In the genomic region with DNA sequence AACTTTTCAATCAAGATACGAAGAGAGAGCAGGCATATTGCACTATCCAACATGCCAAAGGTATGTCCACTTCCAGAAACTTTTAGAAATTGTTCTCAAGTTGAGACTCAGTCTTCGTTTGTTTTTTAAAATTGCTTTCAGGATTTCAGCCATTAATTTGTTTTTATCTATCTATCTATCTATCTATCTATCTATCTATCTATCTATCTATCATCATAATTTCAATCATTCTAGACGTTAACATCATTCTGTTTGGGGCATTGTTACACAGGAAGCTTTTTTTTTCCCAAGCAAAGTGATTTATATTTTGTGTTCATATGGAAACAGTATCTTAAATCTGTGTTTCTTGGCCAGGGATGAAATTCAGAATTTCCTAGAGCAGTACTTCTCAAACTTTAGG, we compare ENCODE assay signal across 27 cellular contexts. TPM values are rescaled to one million over a fixed set of nuclear protein-coding genes. Genes with fewer than 3 reads are reported as not detected.
DNase-seq lines count a peak whose midpoint lies in the region; ATAC-seq and TF ChIP-seq lines count a peak whose summit lies in the region.
"Had no signal": no experiment of that assay in that cellular context is flagged by ENCODE, and none has a peak within 500 bp of the region (broad histone marks: within the 10 kb centered on the region; RNA-seq: fewer than 3 reads in every experiment).

No MANE protein-coding gene starts in this region.

- no peaks in the 10 kb centered on the region for H3K79me2 ChIP-seq in OCI-LY1 (ENCODE audit: insufficient read depth, low read length)

- H3K27ac Mint-ChIP-seq in activated naive CD4-positive, alpha-beta T cell treated with anti-CD3 and anti-CD28 coated beads, Interleukin-2, amount 50 U/mL, for 24 hours = peak overlapping the region; percentile 78
- H3K27ac Mint-ChIP-seq in activated naive CD8-positive, alpha-beta T cell treated with anti-CD3 and anti-CD28 coated beads, Interleukin-2, amount 10 ng/mL, durations not matched to agents 7 days and 5 days = peak overlapping the region; percentile 58
- H3K27ac Mint-ChIP-seq in stimulated activated effector memory CD8-positive, alpha-beta T cell treated with anti-CD3 and anti-CD28 coated beads, Interleukin-12 subunit alpha, Interleukin-12 subunit beta, amount 100 ng/mL, for 72 hours = peak overlapping the region; percentile 64

- ATAC-seq in activated naive CD8-positive, alpha-beta T cell treated with anti-CD3 and anti-CD28 coated beads, Interleukin-2, amount 10 ng/mL, durations not matched to agents 7 days and 5 days (ENCODE audit: low read depth) = no peak
- no peak for ATAC-seq in stimulated activated effector memory CD8-positive, alpha-beta T cell treated with anti-CD3 and anti-CD28 coated beads, Interleukin-12 subunit alpha, Interleukin-12 subunit beta, amount 100 ng/mL, for 72 hours
- ATAC-seq in HG03342 (IDR thresholded peaks at IDR 0.05; ENCODE audit: unreplicated experiment) = no peak
- ATAC-seq: body of pancreas, gastrocnemius medialis, left colon had no signal

- no peaks in the 10 kb centered on the region for H3K27me3 Mint-ChIP-seq in activated naive CD4-positive, alpha-beta T cell treated with anti-CD3 and anti-CD28 coated beads, Interleukin-2, amount 50 U/mL, for 24 hours
- no peaks in the 10 kb centered on the region for H3K27me3 Mint-ChIP-seq in activated naive CD8-positive, alpha-beta T cell treated with anti-CD3 and anti-CD28 coated beads, Interleukin-2, amount 10 ng/mL, durations not matched to agents 7 days and 5 days

- H4K20me1 ChIP-seq in OCI-LY1 (ENCODE audit: insufficient read depth, low read length) = no peaks in the 10 kb centered on the region

- H3K4me1 Mint-ChIP-seq in activated naive CD4-positive, alpha-beta T cell treated with anti-CD3 and anti-CD28 coated beads, Interleukin-2, amount 50 U/mL, for 24 hours = peaks cover 81% of the 10 kb centered on the region
- peaks cover 65% of the 10 kb centered on the region for H3K4me1 Mint-ChIP-seq in activated naive CD8-positive, alpha-beta T cell treated with anti-CD3 and anti-CD28 coated beads, Interleukin-2, amount 10 ng/mL, durations not matched to agents 7 days and 5 days
- peaks cover 63% of the 10 kb centered on the region for H3K4me1 Mint-ChIP-seq in stimulated activated effector memory CD8-positive, alpha-beta T cell treated with anti-CD3 and anti-CD28 coated beads, Interleukin-12 subunit alpha, Interleukin-12 subunit beta, amount 100 ng/mL, for 72 hours

- H3K4me1 ChIP-seq in OCI-LY1 (ENCODE audit: insufficient read depth, low read length, severe bottlenecking) = peaks cover 78% of the 10 kb centered on the region
- H3K4me1 ChIP-seq: body of pancreas, prostate gland had no signal

- no peaks in the 10 kb centered on the region for H3F3A ChIP-seq in OCI-LY1 (ENCODE audit: insufficient read depth, low read length)

- DNase-seq in activated naive CD4-positive, alpha-beta T cell (lab: John Stamatoyannopoulos, UW) = no peak
- no peak for DNase-seq in activated naive CD8-positive, alpha-beta T cell treated with anti-CD3 and anti-CD28 coated beads, Interleukin-2, amount 10 ng/mL, durations not matched to agents 7 days and 5 days
- DNase-seq in stimulated activated effector memory CD8-positive, alpha-beta T cell treated with anti-CD3 and anti-CD28 coated beads, Interleukin-12 subunit alpha, Interleukin-12 subunit beta, amount 100 ng/mL, for 72 hours (ENCODE audit: low spot score in 2 of 2) = no peak
- DNase-seq in GM10248 (ENCODE audit: extremely low spot score) = no peak
- no peak for DNase-seq in activated CD4-positive, CD25-positive, alpha-beta regulatory T cell (lab: John Stamatoyannopoulos, UW)
- DNase-seq: activated CD8-positive, alpha-beta memory T cell treated with anti-CD3 and anti-CD28 coated beads for 24 hours; adrenal gland; body of pancreas; cerebellar nuclear complex; gastrocnemius medialis; Kasumi-1; left colon; mammary epithelial cell; MV-4-11; NCI-H446; stimulated activated CD4-positive, alpha-beta T cell treated with anti-CD3 and anti-CD28 coated beads, Interleukin-15, amount 100 ng/mL, for 24 hours; stomach; thyroid gland had no signal

- POLR2A ChIA-PET in activated naive CD8-positive, alpha-beta T cell treated with anti-CD3 and anti-CD28 coated beads, Interleukin-2, amount 10 ng/mL, durations not matched to agents 7 days and 5 days (lab: Charles Lee) = no interaction called here
- POLR2A ChIA-PET in GM10248 (lab: Yijun Ruan, JAX) = no interaction called here

- CTCF ChIA-PET in GM10248 (lab: Yijun Ruan, JAX) = interaction anchor here (1.6 to 10.7 kb wide), 2 partner anchors 16 to 45 kb away, joined by 3 to 116 read pairs; no protein-coding TSS in a partner anchor

- H3K9me2 ChIP-seq in OCI-LY1 (ENCODE audit: low read depth, low read length) = no peaks in the 10 kb centered on the region

- H3K9me3 ChIP-seq in OCI-LY1 (ENCODE audit: low read length) = no peaks in the 10 kb centered on the region
- H3K9me3 ChIP-seq: adrenal gland, body of pancreas, gastrocnemius medialis, neutrophil, prostate gland, stomach, thyroid gland had no signal

- H3K27me3 ChIP-seq in OCI-LY1 (ENCODE audit: insufficient read depth, low read length) = no peaks in the 10 kb centered on the region
- H3K27me3 ChIP-seq: adrenal gland, body of pancreas, gastrocnemius medialis, neutrophil, stomach, thyroid gland had no signal

- peaks cover 60% of the 10 kb centered on the region for H3K36me3 ChIP-seq in OCI-LY1 (ENCODE audit: insufficient read depth, low read length)
- H3K36me3 ChIP-seq: gastrocnemius medialis, prostate gland, thyroid gland had no signal

- TF ChIP-seq CTCF in OCI-LY1 (IDR thresholded peaks at IDR 0.05; ENCODE audit: low read length) (no peak), GM10248 (IDR thresholded peaks at IDR 0.05; ENCODE audit: control extremely low read depth, extremely low read depth, low read depth, missing control alignments) (no peak)

- H3K4me2 ChIP-seq in OCI-LY1 (ENCODE audit: low read length) = no peak overlapping the region; the same call in 1 of the 2 replicates

- peak overlapping the region; percentile 71 for H3K4me3 Mint-ChIP-seq in activated naive CD4-positive, alpha-beta T cell treated with anti-CD3 and anti-CD28 coated beads, Interleukin-2, amount 50 U/mL, for 24 hours
- peak overlapping the region; percentile 36 for H3K4me3 Mint-ChIP-seq in activated naive CD8-positive, alpha-beta T cell treated with anti-CD3 and anti-CD28 coated beads, Interleukin-2, amount 10 ng/mL, durations not matched to agents 7 days and 5 days
- no peak overlapping the region for H3K4me3 Mint-ChIP-seq in stimulated activated effector memory CD8-positive, alpha-beta T cell treated with anti-CD3 and anti-CD28 coated beads, Interleukin-12 subunit alpha, Interleukin-12 subunit beta, amount 100 ng/mL, for 72 hours
- H3K4me3 Mint-ChIP-seq: CD14-positive monocyte had no signal

- H3K36me3 Mint-ChIP-seq in activated naive CD4-positive, alpha-beta T cell treated with anti-CD3 and anti-CD28 coated beads, Interleukin-2, amount 50 U/mL, for 24 hours = peaks cover 48% of the 10 kb centered on the region
- peaks cover 63% of the 10 kb centered on the region for H3K36me3 Mint-ChIP-seq in activated naive CD8-positive, alpha-beta T cell treated with anti-CD3 and anti-CD28 coated beads, Interleukin-2, amount 10 ng/mL, durations not matched to agents 7 days and 5 days
- H3K36me3 Mint-ChIP-seq in stimulated activated effector memory CD8-positive, alpha-beta T cell treated with anti-CD3 and anti-CD28 coated beads, Interleukin-12 subunit alpha, Interleukin-12 subunit beta, amount 100 ng/mL, for 72 hours = peaks cover 85% of the 10 kb centered on the region

- H3K9me3 Mint-ChIP-seq in activated naive CD4-positive, alpha-beta T cell treated with anti-CD3 and anti-CD28 coated beads, Interleukin-2, amount 50 U/mL, for 24 hours = no peaks in the 10 kb centered on the region
- no peaks in the 10 kb centered on the region for H3K9me3 Mint-ChIP-seq in activated naive CD8-positive, alpha-beta T cell treated with anti-CD3 and anti-CD28 coated beads, Interleukin-2, amount 10 ng/mL, durations not matched to agents 7 days and 5 days
- no peaks in the 10 kb centered on the region for H3K9me3 Mint-ChIP-seq in stimulated activated effector memory CD8-positive, alpha-beta T cell treated with anti-CD3 and anti-CD28 coated beads, Interleukin-12 subunit alpha, Interleukin-12 subunit beta, amount 100 ng/mL, for 72 hours
- H3K9me3 Mint-ChIP-seq: CD14-positive monocyte had no signal

- peak overlapping the region; percentile 13 for H3K27ac ChIP-seq in OCI-LY1 (ENCODE audit: low read depth, low read length, poor library complexity, severe bottlenecking)
- H3K27ac ChIP-seq: adrenal gland, body of pancreas, HL-60, neutrophil, prostate gland, SK-N-MC, stomach, thyroid gland, VCaP had no signal

- no peak overlapping the region for H3K4me3 ChIP-seq in OCI-LY1 (ENCODE audit: low read depth, low read length, poor library complexity, severe bottlenecking)
- H3K4me3 ChIP-seq: adrenal gland, body of pancreas, gastrocnemius medialis, prostate gland, SK-N-MC, stomach, thyroid gland had no signal

- no peak overlapping the region for H3K9ac ChIP-seq in OCI-LY1 (ENCODE audit: low read length)

- no peak overlapping the region for H2AFZ ChIP-seq in OCI-LY1 (ENCODE audit: low read length)

RNA-seq across cellular contexts. Expression of gene ERAP2, which starts 7.6 kb away (rescaled TPM):
- 100 to 1,000 TPM; 107 to 110 TPM for total RNA-seq in activated naive CD8-positive, alpha-beta T cell treated with anti-CD3 and anti-CD28 coated beads, Interleukin-2, amount 10 ng/mL, durations not matched to agents 7 days and 5 days

RNA-seq across cellular contexts. Expression of gene LNPEP, which starts 52.0 kb away (rescaled TPM):
- total RNA-seq in activated naive CD8-positive, alpha-beta T cell treated with anti-CD3 and anti-CD28 coated beads, Interleukin-2, amount 10 ng/mL, durations not matched to agents 7 days and 5 days = 100 to 1,000 TPM; 100 to 106 TPM
